8 cellular contexts compared by ENCODE assay signal in genomic region chr6:35498407-35499045, GRCh38. TPM values are rescaled to one million over a fixed set of nuclear protein-coding genes. Genes with fewer than 3 reads are reported as not detected.
DNase-seq lines count a peak whose midpoint lies in the region; ATAC-seq lines count a peak whose summit lies in the region.

No MANE protein-coding gene starts in this region.

- H3K9ac ChIP-seq in iPS-15b (ENCODE audit: low read depth, low read length) = peak overlapping the region; percentile 60

- peaks cover 2% of the 10 kb centered on the region for H3K36me3 Mint-ChIP-seq in activated CD4-positive, alpha-beta T cell treated with anti-CD3 and anti-CD28 coated beads, Interleukin-2, amount 10 ng/mL, durations not matched to agents 24 days and 14 days (ENCODE audit: low read depth)
- no peaks in the 10 kb centered on the region for H3K36me3 Mint-ChIP-seq in activated T-helper 1 cell treated with anti-CD3 and anti-CD28 coated beads, Interleukin-12 subunit alpha, Interleukin-12 subunit beta, Interleukin-2, Interleukin-4 antibody, amounts not matched to agents 30 ng/mL and 10 ng/mL and 1 ng/mL, durations not matched to agents 14 hours and 24 hours and 36 hours (ENCODE audit: low read depth)
- peaks cover 0 to 6% of the 10 kb centered on the region in 2 donors for H3K36me3 Mint-ChIP-seq in stimulated activated naive B cell treated with anti-CD40 and anti-IgM and Interleukin-4, amounts not matched to agents 10 μg/mL and 1 μg/mL and 100 μg/mL, for 72 hours

- no peak for DNase-seq in activated CD4-positive, alpha-beta T cell treated with anti-CD3 and anti-CD28 coated beads, Interleukin-2, amount 10 ng/mL, durations not matched to agents 24 days and 14 days
- no peak for DNase-seq in activated CD4-positive, alpha-beta T cell treated with anti-CD3 and anti-CD28 coated beads, Interleukin-2, amount 50 U/mL, for 48 hours
- no peak for DNase-seq in activated T-helper 1 cell treated with anti-CD3 and anti-CD28 coated beads, Interleukin-12 subunit alpha, Interleukin-12 subunit beta, Interleukin-2, Interleukin-4 antibody, amounts not matched to agents 30 ng/mL and 10 ng/mL and 1 ng/mL, durations not matched to agents 14 hours and 24 hours and 36 hours (ENCODE audit: low spot score)
- DNase-seq in stimulated activated naive B cell treated with anti-CD40 and anti-IgM and Interleukin-4, amounts not matched to agents 10 μg/mL and 1 μg/mL and 100 μg/mL, for 72 hours = no peak
- DNase-seq in HAP-1 (ENCODE audit: low spot score in 2 of 2) = no peak
- no peak for DNase-seq in SW 1271 (lab: John Stamatoyannopoulos, UW)

- peak overlapping the region; percentile 82 for H3K4me3 Mint-ChIP-seq in activated CD4-positive, alpha-beta T cell treated with anti-CD3 and anti-CD28 coated beads, Interleukin-2, amount 10 ng/mL, durations not matched to agents 24 days and 14 days
- peak overlapping the region; percentile 63 for H3K4me3 Mint-ChIP-seq in activated T-helper 1 cell treated with anti-CD3 and anti-CD28 coated beads, Interleukin-12 subunit alpha, Interleukin-12 subunit beta, Interleukin-2, Interleukin-4 antibody, amounts not matched to agents 30 ng/mL and 10 ng/mL and 1 ng/mL, durations not matched to agents 14 hours and 24 hours and 36 hours
- H3K4me3 Mint-ChIP-seq in stimulated activated naive B cell treated with anti-CD40 and anti-IgM and Interleukin-4, amounts not matched to agents 10 μg/mL and 1 μg/mL and 100 μg/mL, for 72 hours = peak overlapping the region; percentile 77 to 83

- H3K9me3 ChIP-seq in iPS-15b (ENCODE audit: control insufficient read depth, insufficient read depth, low read length) (no peaks in the 10 kb centered on the region), HAP-1 (no peaks in the 10 kb centered on the region)

- H3K4me3 ChIP-seq in iPS-15b (ENCODE audit: low read depth, low read length) (peak overlapping the region; percentile 75), HAP-1 (no peak overlapping the region)

- H3K27me3 ChIP-seq in iPS-15b (ENCODE audit: control insufficient read depth, insufficient read depth, low read length) (peaks cover 24% of the 10 kb centered on the region), HAP-1 (ENCODE audit: low read depth) (no peaks in the 10 kb centered on the region)

- intact Hi-C loops in activated CD4-positive, alpha-beta T cell treated with anti-CD3 and anti-CD28 coated beads, Interleukin-2, amount 10 ng/mL, durations not matched to agents 24 days and 14 days (cut with micrococcal nuclease) = loop anchor here (5.0 kb wide), 1 partner anchor 46 kb away; the partner anchor contains the start of gene FANCE
- intact Hi-C loops in activated T-helper 1 cell treated with anti-CD3 and anti-CD28 coated beads, Interleukin-12 subunit alpha, Interleukin-12 subunit beta, Interleukin-2, Interleukin-4 antibody, amounts not matched to agents 30 ng/mL and 10 ng/mL and 1 ng/mL, durations not matched to agents 14 hours and 24 hours and 36 hours (cut with micrococcal nuclease) = loop anchor here (1.0 kb wide), 1 partner anchor 46 kb away; the partner anchor contains the start of gene FANCE

- in situ Hi-C loops in HAP-1 (cut with MboI; ENCODE audit: low sequenced_read_pairs) = no loop called here

- ATAC-seq in stimulated activated naive B cell treated with anti-CD40 and anti-IgM and Interleukin-4, amounts not matched to agents 10 μg/mL and 1 μg/mL and 100 μg/mL, for 72 hours (replicated peaks) = no peak
- ATAC-seq in HG03442 (IDR thresholded peaks at IDR 0.05; ENCODE audit: unreplicated experiment) = no peak

- peak overlapping the region; percentile 49 for H3K27ac Mint-ChIP-seq in activated CD4-positive, alpha-beta T cell treated with anti-CD3 and anti-CD28 coated beads, Interleukin-2, amount 10 ng/mL, durations not matched to agents 24 days and 14 days
- no peak overlapping the region for H3K27ac Mint-ChIP-seq in activated T-helper 1 cell treated with anti-CD3 and anti-CD28 coated beads, Interleukin-12 subunit alpha, Interleukin-12 subunit beta, Interleukin-2, Interleukin-4 antibody, amounts not matched to agents 30 ng/mL and 10 ng/mL and 1 ng/mL, durations not matched to agents 14 hours and 24 hours and 36 hours
- H3K27ac Mint-ChIP-seq in stimulated activated naive B cell treated with anti-CD40 and anti-IgM and Interleukin-4, amounts not matched to agents 10 μg/mL and 1 μg/mL and 100 μg/mL, for 72 hours = peak overlapping the region; percentile 88

- H3K4me1 ChIP-seq in iPS-15b (ENCODE audit: control insufficient read depth, insufficient read depth, low read length) (peaks cover 17% of the 10 kb centered on the region), HAP-1 (peaks cover 4% of the 10 kb centered on the region)

- peaks cover 15% of the 10 kb centered on the region for H3K4me1 Mint-ChIP-seq in activated CD4-positive, alpha-beta T cell treated with anti-CD3 and anti-CD28 coated beads, Interleukin-2, amount 10 ng/mL, durations not matched to agents 24 days and 14 days
- H3K4me1 Mint-ChIP-seq in activated T-helper 1 cell treated with anti-CD3 and anti-CD28 coated beads, Interleukin-12 subunit alpha, Interleukin-12 subunit beta, Interleukin-2, Interleukin-4 antibody, amounts not matched to agents 30 ng/mL and 10 ng/mL and 1 ng/mL, durations not matched to agents 14 hours and 24 hours and 36 hours (ENCODE audit: low read depth) = peaks cover 5% of the 10 kb centered on the region
- peaks cover 24 to 30% of the 10 kb centered on the region in 2 donors for H3K4me1 Mint-ChIP-seq in stimulated activated naive B cell treated with anti-CD40 and anti-IgM and Interleukin-4, amounts not matched to agents 10 μg/mL and 1 μg/mL and 100 μg/mL, for 72 hours

- H3K27me3 Mint-ChIP-seq in activated CD4-positive, alpha-beta T cell treated with anti-CD3 and anti-CD28 coated beads, Interleukin-2, amount 10 ng/mL, durations not matched to agents 24 days and 14 days = peaks cover 45% of the 10 kb centered on the region
- peaks cover 32% of the 10 kb centered on the region for H3K27me3 Mint-ChIP-seq in activated T-helper 1 cell treated with anti-CD3 and anti-CD28 coated beads, Interleukin-12 subunit alpha, Interleukin-12 subunit beta, Interleukin-2, Interleukin-4 antibody, amounts not matched to agents 30 ng/mL and 10 ng/mL and 1 ng/mL, durations not matched to agents 14 hours and 24 hours and 36 hours (ENCODE audit: insufficient read depth)
- peaks cover 40 to 47% of the 10 kb centered on the region in 2 donors for H3K27me3 Mint-ChIP-seq in stimulated activated naive B cell treated with anti-CD40 and anti-IgM and Interleukin-4, amounts not matched to agents 10 μg/mL and 1 μg/mL and 100 μg/mL, for 72 hours

- H3K9me3 Mint-ChIP-seq in activated CD4-positive, alpha-beta T cell treated with anti-CD3 and anti-CD28 coated beads, Interleukin-2, amount 10 ng/mL, durations not matched to agents 24 days and 14 days = no peaks in the 10 kb centered on the region
- H3K9me3 Mint-ChIP-seq in activated T-helper 1 cell treated with anti-CD3 and anti-CD28 coated beads, Interleukin-12 subunit alpha, Interleukin-12 subunit beta, Interleukin-2, Interleukin-4 antibody, amounts not matched to agents 30 ng/mL and 10 ng/mL and 1 ng/mL, durations not matched to agents 14 hours and 24 hours and 36 hours = no peaks in the 10 kb centered on the region
- H3K9me3 Mint-ChIP-seq in stimulated activated naive B cell treated with anti-CD40 and anti-IgM and Interleukin-4, amounts not matched to agents 10 μg/mL and 1 μg/mL and 100 μg/mL, for 72 hours = no peaks in the 10 kb centered on the region

- H3K36me3 ChIP-seq in iPS-15b (ENCODE audit: control insufficient read depth, insufficient read depth, low read length) (peaks cover 3% of the 10 kb centered on the region), HAP-1 (replicated peaks) (no peaks in the 10 kb centered on the region)

RNA-seq across cellular contexts. Expression of gene TEAD3, which starts 1.6 kb away (rescaled TPM):
- 1.7 and 2.2 TPM in 2 replicates for total RNA-seq in activated CD4-positive, alpha-beta T cell treated with anti-CD3 and anti-CD28 coated beads, Interleukin-2, amount 10 ng/mL, durations not matched to agents 24 days and 14 days
- total RNA-seq in activated T-helper 1 cell treated with anti-CD3 and anti-CD28 coated beads, Interleukin-12 subunit alpha, Interleukin-12 subunit beta, Interleukin-2, Interleukin-4 antibody, amounts not matched to agents 30 ng/mL and 10 ng/mL and 1 ng/mL, durations not matched to agents 14 hours and 24 hours and 36 hours = 1.5 and 2.0 TPM in 2 replicates

RNA-seq across cellular contexts. Expression of gene TULP1, which starts 14.2 kb away (rescaled TPM):
- total RNA-seq in activated CD4-positive, alpha-beta T cell treated with anti-CD3 and anti-CD28 coated beads, Interleukin-2, amount 10 ng/mL, durations not matched to agents 24 days and 14 days = not detected in 2 replicates
- total RNA-seq in activated T-helper 1 cell treated with anti-CD3 and anti-CD28 coated beads, Interleukin-12 subunit alpha, Interleukin-12 subunit beta, Interleukin-2, Interleukin-4 antibody, amounts not matched to agents 30 ng/mL and 10 ng/mL and 1 ng/mL, durations not matched to agents 14 hours and 24 hours and 36 hours = not detected in 2 replicates

RNA-seq across cellular contexts. Expression of gene RPL10A, which starts 30.3 kb away (rescaled TPM):
- total RNA-seq in activated CD4-positive, alpha-beta T cell treated with anti-CD3 and anti-CD28 coated beads, Interleukin-2, amount 10 ng/mL, durations not matched to agents 24 days and 14 days = 1,702 and 1,710 TPM in 2 replicates
- 1,580 and 1,584 TPM in 2 replicates for total RNA-seq in activated T-helper 1 cell treated with anti-CD3 and anti-CD28 coated beads, Interleukin-12 subunit alpha, Interleukin-12 subunit beta, Interleukin-2, Interleukin-4 antibody, amounts not matched to agents 30 ng/mL and 10 ng/mL and 1 ng/mL, durations not matched to agents 14 hours and 24 hours and 36 hours

RNA-seq across cellular contexts. Expression of gene FANCE, which starts 46.4 kb away (rescaled TPM):
- 19.6 and 22.1 TPM in 2 replicates for total RNA-seq in activated CD4-positive, alpha-beta T cell treated with anti-CD3 and anti-CD28 coated beads, Interleukin-2, amount 10 ng/mL, durations not matched to agents 24 days and 14 days
- 21.9 and 22.3 TPM in 2 replicates for total RNA-seq in activated T-helper 1 cell treated with anti-CD3 and anti-CD28 coated beads, Interleukin-12 subunit alpha, Interleukin-12 subunit beta, Interleukin-2, Interleukin-4 antibody, amounts not matched to agents 30 ng/mL and 10 ng/mL and 1 ng/mL, durations not matched to agents 14 hours and 24 hours and 36 hours
